In genomic region chr10:62166331-62167154, GRCh38 we compare ENCODE assay signal across 8 cellular contexts.
A peak's percentile ranks its signal among the peaks of the same experiment; 100 is the strongest.
DNase-seq lines count a peak whose midpoint lies in the region; ATAC-seq and TF ChIP-seq lines count a peak whose summit lies in the region.

No MANE protein-coding gene starts in this region.

- H3K9me3 ChIP-seq in Karpas-422 (ENCODE audit: low read length) = no peaks in the 10 kb centered on the region
- H3K9me3 ChIP-seq in esophagus squamous epithelium = no peaks in the 10 kb centered on the region

- H3K9me2 ChIP-seq in Karpas-422 (replicated peaks; ENCODE audit: insufficient read depth, low read length) = no peaks in the 10 kb centered on the region

- no peaks in the 10 kb centered on the region for H3K79me2 ChIP-seq in Karpas-422 (ENCODE audit: low read length)

- ATAC-seq in GM21717 (IDR thresholded peaks at IDR 0.05; ENCODE audit: unreplicated experiment) (peak; percentile 99), left colon (peak; percentile 55)

- no peaks in the 10 kb centered on the region for H3K36me3 ChIP-seq in Karpas-422 (ENCODE audit: insufficient read depth, low read length)
- no peaks in the 10 kb centered on the region for H3K36me3 ChIP-seq in esophagus squamous epithelium

- 50 to 54% methylated on average over 4 of the region's 4 CpGs for WGBS in esophagus squamous epithelium, 2 donors

- H3K4me3 ChIP-seq in Karpas-422 (ENCODE audit: low read length) = peak overlapping the region; percentile 33
- no peak overlapping the region for H3K4me3 ChIP-seq in esophagus squamous epithelium

- H3K27ac ChIP-seq in Karpas-422 (ENCODE audit: low read length) (peak overlapping the region; percentile 86), esophagus squamous epithelium (peak overlapping the region in 1 of 4 donors; percentile 15)

- H3K27me3 ChIP-seq in Karpas-422 (ENCODE audit: low read length) = no peaks in the 10 kb centered on the region
- H3K27me3 ChIP-seq in esophagus squamous epithelium = no peaks in the 10 kb centered on the region

- H2AFZ ChIP-seq in Karpas-422 (ENCODE audit: low read length) = peak overlapping the region; percentile 77

- H3K9ac ChIP-seq in Karpas-422 (ENCODE audit: low read length) = no peak overlapping the region

- peak overlapping the region; percentile 53 for H3K4me2 ChIP-seq in Karpas-422 (ENCODE audit: low read depth, low read length, poor library complexity, severe bottlenecking)

- intact Hi-C loops in left colon (cut with DNase I, micrococcal nuclease) (loop anchor here in 1 of 2 donors (10.0 kb wide), 1 partner anchor 52 kb away; no protein-coding TSS in a partner anchor), esophagus squamous epithelium (cut with DNase I) (no loop called here)

- DNase-seq in GM04504 (ENCODE audit: low read depth) (peak; percentile 94), Karpas-422 (peak; percentile 89), left colon (no peak), NCI-H2171 treated with DMSO at 0.1 percent for 48 hours (lab: John Stamatoyannopoulos, UW) (no peak), NCI-H526 treated with DMSO at 0.1 percent for 48 hours (lab: John Stamatoyannopoulos, UW) (no peak), esophagus squamous epithelium (lab: John Stamatoyannopoulos, UW) (no peak)
- DNase-seq in activated CD8-positive, alpha-beta memory T cell treated with anti-CD3 and anti-CD28 coated beads for 24 hours = no peak

- H3K4me1 ChIP-seq in Karpas-422 (ENCODE audit: low read length) (peaks cover 34% of the 10 kb centered on the region), esophagus squamous epithelium (peaks cover 0 to 15% (median 0%) of the 10 kb centered on the region in 3 donors)

- no peaks in the 10 kb centered on the region for H4K20me1 ChIP-seq in Karpas-422 (ENCODE audit: insufficient read depth, low read depth, low read length)

- no peak for TF ChIP-seq POLR2A in esophagus squamous epithelium (IDR thresholded peaks at IDR 0.05)

- no peak for TF ChIP-seq CTCF in esophagus squamous epithelium (IDR thresholded peaks at IDR 0.05)

Comparison
In these comparisons a context has a peak if more than half of its experiments do, and no peak if none do; other contexts are left out.
1. DNase-seq: peak in GM04504 (single experiment) and Karpas-422 (single experiment); none in left colon (0 of 2), NCI-H2171 treated with DMSO at 0.1 percent for 48 hours (single experiment), NCI-H526 treated with DMSO at 0.1 percent for 48 hours (single experiment), esophagus squamous epithelium (single experiment) and activated CD8-positive, alpha-beta memory T cell treated with anti-CD3 and anti-CD28 coated beads for 24 hours (single experiment).